Comparison of ENCODE assay signal across 1 cellular context in the genomic region with DNA sequence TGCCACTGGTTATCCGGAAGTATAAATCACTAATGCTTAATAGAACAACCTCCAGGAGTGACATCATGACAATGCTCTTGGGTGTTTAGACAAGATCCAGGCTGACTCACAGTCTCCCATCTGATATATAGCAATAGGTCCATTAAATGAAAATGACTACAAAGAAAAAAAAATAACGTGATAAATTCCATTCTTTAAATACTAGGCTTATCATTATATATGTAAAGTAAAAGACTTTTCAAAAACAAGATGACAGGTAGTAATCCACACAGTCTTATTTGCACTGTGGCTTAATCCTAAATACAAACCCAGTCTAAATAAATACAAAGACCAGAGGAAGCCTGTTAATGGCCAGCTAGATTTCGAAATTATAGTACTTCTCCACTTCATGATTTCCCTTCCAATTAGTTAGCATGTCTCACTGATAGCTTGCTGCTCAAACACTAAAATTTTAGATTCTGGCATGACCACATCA.
TF ChIP-seq lines count a peak whose summit lies in the region.

No MANE protein-coding gene starts in this region.

TF ChIP-seq in HepG2, 621 proteins besides CTCF, POLR2A, EP300 and RAD21 (continued from another document and continues in another):
- TF ChIP-seq NFAT5 (CRISPR knock-in tag; IDR thresholded peaks at IDR 0.05) (no peak), KAT2B (IDR thresholded peaks at IDR 0.05; ENCODE audit: borderline replicate concordance, low read depth, low read length) (no peak), GFI1 (CRISPR knock-in tag; IDR thresholded peaks at IDR 0.05; ENCODE audit: borderline replicate concordance) (peak; percentile 40; the same call in 1 of the 2 replicates), TBX3 (IDR thresholded peaks at IDR 0.05; ENCODE audit: borderline replicate concordance) (peak; percentile 95; the same call in 1 of the 2 replicates), RARA (CRISPR knock-in tag; IDR thresholded peaks at IDR 0.05) (peak; percentile 59), TCF7 (IDR thresholded peaks at IDR 0.05; ENCODE audit: low read depth) (peak; percentile 81), BCL6 (CRISPR knock-in tag; IDR thresholded peaks at IDR 0.05) (peak; percentile 66), ZNF547 (CRISPR knock-in tag; IDR thresholded peaks at IDR 0.05) (no peak), SALL1 (CRISPR knock-in tag; IDR thresholded peaks at IDR 0.05) (no peak), NCOR1 (IDR thresholded peaks at IDR 0.05; ENCODE audit: borderline replicate concordance, low read length) (peak; percentile 25; the same call in 1 of the 2 replicates), SRSF4 (IDR thresholded peaks at IDR 0.05; ENCODE audit: low read depth, low read length, poor library complexity, severe bottlenecking) (no peak), PRDM4 (CRISPR knock-in tag; IDR thresholded peaks at IDR 0.05; ENCODE audit: borderline replicate concordance) (no peak), ZNF143 (CRISPR knock-in tag; IDR thresholded peaks at IDR 0.05) (no peak), ZNF33A (CRISPR knock-in tag; IDR thresholded peaks at IDR 0.05; ENCODE audit: borderline replicate concordance) (no peak), SP1 (IDR thresholded peaks at IDR 0.05) (no peak), SP1 (CRISPR knock-in tag; IDR thresholded peaks at IDR 0.05) (no peak), NFIC (IDR thresholded peaks at IDR 0.05; ENCODE audit: low read length) (peak; percentile 84; the same call in 1 of the 2 replicates), NR2F6 (IDR thresholded peaks at IDR 0.05) (no peak), NR2F6 (CRISPR knock-in tag; IDR thresholded peaks at IDR 0.05) (0 out of 2 replicates have a peak, but pooled peaks have one; percentile 28), ZFP1 (CRISPR knock-in tag; IDR thresholded peaks at IDR 0.05) (peak; percentile 70), ZFYVE20 (CRISPR knock-in tag; IDR thresholded peaks at IDR 0.05; ENCODE audit: borderline replicate concordance, low read depth) (no peak), SIX1 (CRISPR knock-in tag; IDR thresholded peaks at IDR 0.05; ENCODE audit: borderline replicate concordance) (peak; percentile 59; the same call in 1 of the 2 replicates), HHEX (CRISPR knock-in tag; IDR thresholded peaks at IDR 0.05) (peak; percentile 91), ATF1 (CRISPR knock-in tag; IDR thresholded peaks at IDR 0.05) (peak; percentile 6; the same call in 1 of the 2 replicates), ZNF264 (CRISPR knock-in tag; IDR thresholded peaks at IDR 0.05) (no peak), CSRNP1 (CRISPR knock-in tag; IDR thresholded peaks at IDR 0.05) (no peak), TARDBP (CRISPR knock-in tag; IDR thresholded peaks at IDR 0.05) (no peak; the same call in 1 of the 2 replicates), REL (CRISPR knock-in tag; conservative IDR thresholded peaks at IDR 0.05) (no peak), ZNF441 (CRISPR knock-in tag; IDR thresholded peaks at IDR 0.05; ENCODE audit: borderline replicate concordance) (no peak), ZNF296 (CRISPR knock-in tag; conservative IDR thresholded peaks at IDR 0.05) (no peak), MATR3 (CRISPR knock-in tag; IDR thresholded peaks at IDR 0.05) (no peak), ELK4 (CRISPR knock-in tag; IDR thresholded peaks at IDR 0.05; ENCODE audit: borderline replicate concordance) (no peak), PLRG1 (conservative IDR thresholded peaks at IDR 0.05) (no peak), KDM4B (CRISPR knock-in tag; IDR thresholded peaks at IDR 0.05) (no peak), CREB1 (IDR thresholded peaks at IDR 0.05) (peak; percentile 20; the same call in 1 of the 2 replicates), CREB1 (CRISPR knock-in tag; IDR thresholded peaks at IDR 0.05) (peak; percentile 42), ZNF343 (CRISPR knock-in tag; IDR thresholded peaks at IDR 0.05) (no peak), MLLT10 (CRISPR knock-in tag; IDR thresholded peaks at IDR 0.05) (no peak), ZBTB8A (CRISPR knock-in tag; IDR thresholded peaks at IDR 0.05; ENCODE audit: borderline replicate concordance, low read depth) (no peak), THYN1 (CRISPR knock-in tag; IDR thresholded peaks at IDR 0.05; ENCODE audit: borderline replicate concordance, low read depth) (no peak)
- TF ChIP-seq, protein P1, sequence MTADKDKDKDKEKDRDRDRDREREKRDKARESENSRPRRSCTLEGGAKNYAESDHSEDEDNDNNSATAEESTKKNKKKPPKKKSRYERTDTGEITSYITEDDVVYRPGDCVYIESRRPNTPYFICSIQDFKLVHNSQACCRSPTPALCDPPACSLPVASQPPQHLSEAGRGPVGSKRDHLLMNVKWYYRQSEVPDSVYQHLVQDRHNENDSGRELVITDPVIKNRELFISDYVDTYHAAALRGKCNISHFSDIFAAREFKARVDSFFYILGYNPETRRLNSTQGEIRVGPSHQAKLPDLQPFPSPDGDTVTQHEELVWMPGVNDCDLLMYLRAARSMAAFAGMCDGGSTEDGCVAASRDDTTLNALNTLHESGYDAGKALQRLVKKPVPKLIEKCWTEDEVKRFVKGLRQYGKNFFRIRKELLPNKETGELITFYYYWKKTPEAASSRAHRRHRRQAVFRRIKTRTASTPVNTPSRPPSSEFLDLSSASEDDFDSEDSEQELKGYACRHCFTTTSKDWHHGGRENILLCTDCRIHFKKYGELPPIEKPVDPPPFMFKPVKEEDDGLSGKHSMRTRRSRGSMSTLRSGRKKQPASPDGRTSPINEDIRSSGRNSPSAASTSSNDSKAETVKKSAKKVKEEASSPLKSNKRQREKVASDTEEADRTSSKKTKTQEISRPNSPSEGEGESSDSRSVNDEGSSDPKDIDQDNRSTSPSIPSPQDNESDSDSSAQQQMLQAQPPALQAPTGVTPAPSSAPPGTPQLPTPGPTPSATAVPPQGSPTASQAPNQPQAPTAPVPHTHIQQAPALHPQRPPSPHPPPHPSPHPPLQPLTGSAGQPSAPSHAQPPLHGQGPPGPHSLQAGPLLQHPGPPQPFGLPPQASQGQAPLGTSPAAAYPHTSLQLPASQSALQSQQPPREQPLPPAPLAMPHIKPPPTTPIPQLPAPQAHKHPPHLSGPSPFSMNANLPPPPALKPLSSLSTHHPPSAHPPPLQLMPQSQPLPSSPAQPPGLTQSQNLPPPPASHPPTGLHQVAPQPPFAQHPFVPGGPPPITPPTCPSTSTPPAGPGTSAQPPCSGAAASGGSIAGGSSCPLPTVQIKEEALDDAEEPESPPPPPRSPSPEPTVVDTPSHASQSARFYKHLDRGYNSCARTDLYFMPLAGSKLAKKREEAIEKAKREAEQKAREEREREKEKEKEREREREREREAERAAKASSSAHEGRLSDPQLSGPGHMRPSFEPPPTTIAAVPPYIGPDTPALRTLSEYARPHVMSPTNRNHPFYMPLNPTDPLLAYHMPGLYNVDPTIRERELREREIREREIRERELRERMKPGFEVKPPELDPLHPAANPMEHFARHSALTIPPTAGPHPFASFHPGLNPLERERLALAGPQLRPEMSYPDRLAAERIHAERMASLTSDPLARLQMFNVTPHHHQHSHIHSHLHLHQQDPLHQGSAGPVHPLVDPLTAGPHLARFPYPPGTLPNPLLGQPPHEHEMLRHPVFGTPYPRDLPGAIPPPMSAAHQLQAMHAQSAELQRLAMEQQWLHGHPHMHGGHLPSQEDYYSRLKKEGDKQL (CRISPR knock-in tag; IDR thresholded peaks at IDR 0.05; ENCODE audit: low read depth), result peak; percentile 97
- TF ChIP-seq, protein P2, sequence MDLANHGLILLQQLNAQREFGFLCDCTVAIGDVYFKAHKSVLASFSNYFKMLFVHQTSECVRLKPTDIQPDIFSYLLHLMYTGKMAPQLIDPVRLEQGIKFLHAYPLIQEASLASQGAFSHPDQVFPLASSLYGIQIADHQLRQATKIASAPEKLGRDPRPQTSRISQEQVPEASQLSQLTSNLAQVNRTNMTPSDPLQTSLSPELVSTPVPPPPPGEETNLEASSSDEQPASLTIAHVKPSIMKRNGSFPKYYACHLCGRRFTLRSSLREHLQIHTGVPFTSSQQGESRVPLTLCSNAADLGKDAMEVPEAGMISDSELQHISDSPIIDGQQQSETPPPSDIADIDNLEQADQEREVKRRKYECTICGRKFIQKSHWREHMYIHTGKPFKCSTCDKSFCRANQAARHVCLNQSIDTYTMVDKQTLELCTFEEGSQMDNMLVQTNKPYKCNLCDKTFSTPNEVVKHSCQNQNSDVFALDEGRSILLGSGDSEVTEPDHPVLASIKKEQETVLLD (CRISPR knock-in tag; IDR thresholded peaks at IDR 0.05; ENCODE audit: low read depth), result no peak
- TF ChIP-seq, protein P3, sequence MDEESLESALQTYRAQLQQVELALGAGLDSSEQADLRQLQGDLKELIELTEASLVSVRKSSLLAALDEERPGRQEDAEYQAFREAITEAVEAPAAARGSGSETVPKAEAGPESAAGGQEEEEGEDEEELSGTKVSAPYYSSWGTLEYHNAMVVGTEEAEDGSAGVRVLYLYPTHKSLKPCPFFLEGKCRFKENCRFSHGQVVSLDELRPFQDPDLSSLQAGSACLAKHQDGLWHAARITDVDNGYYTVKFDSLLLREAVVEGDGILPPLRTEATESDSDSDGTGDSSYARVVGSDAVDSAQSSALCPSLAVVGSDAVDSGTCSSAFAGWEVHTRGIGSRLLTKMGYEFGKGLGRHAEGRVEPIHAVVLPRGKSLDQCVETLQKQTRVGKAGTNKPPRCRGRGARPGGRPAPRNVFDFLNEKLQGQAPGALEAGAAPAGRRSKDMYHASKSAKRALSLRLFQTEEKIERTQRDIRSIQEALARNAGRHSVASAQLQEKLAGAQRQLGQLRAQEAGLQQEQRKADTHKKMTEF (CRISPR knock-in tag; IDR thresholded peaks at IDR 0.05), result peak; percentile 77
